In genomic region chr6:79733388-79733787, GRCh38 we compare ENCODE assay signal across 28 cellular contexts.
"Had no signal": no experiment of that assay in that cellular context is flagged by ENCODE, and none has a peak within 500 bp of the region (broad histone marks: within the 10 kb centered on the region; RNA-seq: fewer than 3 reads in every experiment).

No MANE protein-coding gene starts in this region.

- ATAC-seq: esophagus mucosa; gastrocnemius medialis; left lobe of liver; mucosa of descending colon; naive thymus-derived CD4-positive, alpha-beta T cell; sciatic nerve; stimulated activated effector memory CD8-positive, alpha-beta T cell treated with anti-CD3 and anti-CD28 coated beads, Interleukin-12 subunit alpha, Interleukin-12 subunit beta, amount 100 ng/mL, for 72 hours had no signal

- H3K4me1 Mint-ChIP-seq: endodermal cell; memory B cell; mesothelial cell of epicardium; naive thymus-derived CD4-positive, alpha-beta T cell; stimulated activated effector memory CD8-positive, alpha-beta T cell treated with anti-CD3 and anti-CD28 coated beads, Interleukin-12 subunit alpha, Interleukin-12 subunit beta, amount 100 ng/mL, for 72 hours had no signal

- H3K9me3 ChIP-seq: colonic mucosa, gastrocnemius medialis, mucosa of descending colon, prostate gland, right atrium auricular region, stomach, testis, tibial artery had no signal

- DNase-seq: colonic mucosa; effector CD8-positive, alpha-beta T cell; endodermal cell; gastrocnemius medialis; head of caudate nucleus; kidney; mucosa of descending colon; naive thymus-derived CD4-positive, alpha-beta T cell; nucleus accumbens; stimulated activated CD4-positive, alpha-beta T cell treated with anti-CD3 and anti-CD28 coated beads, Interleukin-2, amount 100 ng/mL, for 24 hours; stimulated activated CD4-positive, alpha-beta T cell treated with anti-CD3 and anti-CD28 coated beads, Interleukin-4, amount 100 ng/mL, for 24 hours; stimulated activated naive CD4-positive, alpha-beta T cell treated with Interleukin-2 at 50 U/mL for 16 hours; stomach; testis; tibial artery had no signal

- H3K36me3 ChIP-seq: colonic mucosa, gastrocnemius medialis, prostate gland, right atrium auricular region, stomach, tibial artery had no signal

- H3K27me3 ChIP-seq: colonic mucosa, gastrocnemius medialis, right atrium auricular region, stomach, testis, tibial artery had no signal

- H3K27ac ChIP-seq: colonic mucosa, epithelial cell of prostate, gastrocnemius medialis, prostate gland, right atrium auricular region, stomach, testis, tibial artery had no signal

- H3K27me3 Mint-ChIP-seq: type B pancreatic cell had no signal

- H3K4me3 ChIP-seq: colonic mucosa, gastrocnemius medialis, lung, mucosa of descending colon, prostate gland, right atrium auricular region, stomach, testis, tibial artery had no signal

- H3K4me1 ChIP-seq: colonic mucosa, gastrocnemius medialis, prostate gland, right atrium auricular region, testis, tibial artery had no signal

- H3K4me3 Mint-ChIP-seq: dendritic cell treated with granulocyte-macrophage colony-stimulating factor and Interleukin-4, amounts not matched to agents 40 ng/mL and 50 ng/mL, for 4 days; endodermal cell; memory B cell; mesothelial cell of epicardium; naive thymus-derived CD4-positive, alpha-beta T cell; nephron; stimulated activated effector memory CD8-positive, alpha-beta T cell treated with anti-CD3 and anti-CD28 coated beads, Interleukin-12 subunit alpha, Interleukin-12 subunit beta, amount 100 ng/mL, for 72 hours; type B pancreatic cell had no signal

- H3K27ac Mint-ChIP-seq: dendritic cell treated with granulocyte-macrophage colony-stimulating factor and Interleukin-4, amounts not matched to agents 40 ng/mL and 50 ng/mL, for 4 days; endodermal cell; memory B cell; mesothelial cell of epicardium; naive thymus-derived CD4-positive, alpha-beta T cell; nephron; stimulated activated effector memory CD8-positive, alpha-beta T cell treated with anti-CD3 and anti-CD28 coated beads, Interleukin-12 subunit alpha, Interleukin-12 subunit beta, amount 100 ng/mL, for 72 hours; type B pancreatic cell had no signal

- H3K9me3 Mint-ChIP-seq: dendritic cell treated with granulocyte-macrophage colony-stimulating factor and Interleukin-4, amounts not matched to agents 40 ng/mL and 50 ng/mL, for 4 days; endodermal cell; memory B cell; mesothelial cell of epicardium; nephron; stimulated activated effector memory CD8-positive, alpha-beta T cell treated with anti-CD3 and anti-CD28 coated beads, Interleukin-12 subunit alpha, Interleukin-12 subunit beta, amount 100 ng/mL, for 72 hours; type B pancreatic cell had no signal

- H3K36me3 Mint-ChIP-seq: memory B cell; mesothelial cell of epicardium; naive thymus-derived CD4-positive, alpha-beta T cell; stimulated activated effector memory CD8-positive, alpha-beta T cell treated with anti-CD3 and anti-CD28 coated beads, Interleukin-12 subunit alpha, Interleukin-12 subunit beta, amount 100 ng/mL, for 72 hours; type B pancreatic cell had no signal
